Comparison of ENCODE assay signal across 1 cellular context in the genomic region with DNA sequence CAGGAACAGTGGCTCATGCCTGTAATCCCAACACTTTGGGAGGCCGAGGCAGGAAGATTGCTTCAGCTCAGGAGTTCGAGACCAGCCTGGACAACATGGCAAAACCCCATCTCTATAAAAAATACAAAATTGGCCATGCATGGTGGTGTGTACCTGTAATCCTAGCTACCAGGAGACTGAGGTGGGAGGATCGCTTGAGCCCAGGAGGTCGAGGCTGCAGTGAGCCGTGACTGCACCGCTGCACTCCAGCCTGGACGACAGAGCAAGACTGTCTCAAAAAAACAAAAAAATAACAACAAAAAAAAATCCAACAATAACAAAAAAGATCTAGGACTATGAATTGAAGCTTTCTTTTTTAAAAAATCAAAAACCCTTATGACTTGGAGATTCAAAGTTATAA. TPM values are rescaled to one million over a fixed set of nuclear protein-coding genes. Genes with fewer than 3 reads are reported as not detected.
"Had no signal": no experiment of that assay in that cellular context is flagged by ENCODE, and none has a peak within 500 bp of the region (broad histone marks: within the 10 kb centered on the region; RNA-seq: fewer than 3 reads in every experiment).

No MANE protein-coding gene starts in this region.

RNA-seq across cellular contexts. Expression of a gene that starts 38.4 kb away (rescaled TPM):
- total RNA-seq: HT-29 had no signal
